15 cellular contexts compared by ENCODE assay signal in the genomic region with DNA sequence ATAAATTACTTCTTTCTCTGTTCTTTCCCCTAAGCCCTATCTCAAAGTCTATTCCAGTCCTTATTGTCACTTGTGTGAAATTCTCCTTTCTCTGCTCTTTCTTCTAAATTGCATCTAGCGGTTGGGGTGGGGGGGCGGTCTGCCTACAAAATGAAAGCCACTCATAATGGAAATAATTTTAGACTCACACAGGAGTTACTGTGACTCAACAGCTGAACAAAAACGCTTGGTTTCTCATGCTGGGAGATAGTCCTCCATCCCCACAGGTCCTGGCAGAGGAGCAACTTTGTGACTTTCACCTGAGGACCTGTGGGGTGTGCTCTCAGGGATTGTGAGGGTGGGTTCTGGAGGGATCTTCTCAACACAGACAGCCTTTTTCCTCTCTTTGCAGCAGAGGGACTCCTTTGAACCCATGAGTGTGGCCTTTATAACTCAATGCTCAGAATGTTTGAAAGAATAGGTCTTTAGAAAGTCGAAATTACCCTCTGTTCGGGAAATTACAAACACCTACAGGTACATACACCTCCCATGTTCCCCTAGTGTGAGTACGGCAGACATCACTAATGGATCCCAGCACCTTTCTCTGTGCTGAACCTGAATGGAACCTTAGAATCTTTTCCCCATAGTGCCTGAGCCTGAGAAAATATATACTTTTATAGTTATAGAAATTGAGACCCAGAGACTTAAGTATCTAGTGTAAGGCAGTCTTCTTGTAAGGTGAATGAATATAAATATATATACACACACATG.
DNase-seq lines count a peak whose midpoint lies in the region; ATAC-seq and TF ChIP-seq lines count a peak whose summit lies in the region.
"Had no signal": no experiment of that assay in that cellular context is flagged by ENCODE, and none has a peak within 500 bp of the region (broad histone marks: within the 10 kb centered on the region; RNA-seq: fewer than 3 reads in every experiment).

No MANE protein-coding gene starts in this region.

- no peaks in the 10 kb centered on the region for H3K4me1 ChIP-seq in suprapubic skin

- peak overlapping the region; percentile 40 for H3K4me3 Mint-ChIP-seq in natural killer cell treated with Interleukin-12 subunit alpha and Interleukin-12 subunit beta and Interleukin-15 and Interleukin-18, amount 100 ng/mL, for 72 hours
- no peak overlapping the region for H3K4me3 Mint-ChIP-seq in natural killer cell
- no peak overlapping the region for H3K4me3 Mint-ChIP-seq in activated CD8-positive, alpha-beta T cell treated with anti-CD3 and anti-CD28 coated beads, Interleukin-2, amount 10 ng/mL, durations not matched to agents 7 days and 5 days
- H3K4me3 Mint-ChIP-seq: endodermal cell had no signal

- no peak for TF ChIP-seq POLR2A in suprapubic skin (IDR thresholded peaks at IDR 0.05)

- no peak for TF ChIP-seq CTCF in natural killer cell (IDR thresholded peaks at IDR 0.05)
- no peak for TF ChIP-seq CTCF in suprapubic skin (IDR thresholded peaks at IDR 0.05)

- no peak for ATAC-seq in natural killer cell treated with Interleukin-12 subunit alpha and Interleukin-12 subunit beta and Interleukin-15 and Interleukin-18, amount 100 ng/mL, for 72 hours
- no peak for ATAC-seq in natural killer cell
- no peak for ATAC-seq in activated CD8-positive, alpha-beta T cell treated with anti-CD3 and anti-CD28 coated beads, Interleukin-2, amount 10 ng/mL, durations not matched to agents 7 days and 5 days
- ATAC-seq in Right ventricle myocardium inferior = no peak
- ATAC-seq: naive thymus-derived CD4-positive, alpha-beta T cell had no signal

- H3K27me3 ChIP-seq in layer of hippocampus (ENCODE audit: control insufficient read depth, insufficient read depth, low read length) = no peaks in the 10 kb centered on the region
- no peaks in the 10 kb centered on the region for H3K27me3 ChIP-seq in suprapubic skin

- intact Hi-C loops in natural killer cell (cut with micrococcal nuclease) = loop anchor here (5.0 kb wide), 1 partner anchor 121 kb away; no protein-coding TSS in a partner anchor
- intact Hi-C loops in Right ventricle myocardium inferior (cut with DNase I) = no loop called here

- peaks cover 29% of the 10 kb centered on the region for H3K36me3 Mint-ChIP-seq in natural killer cell treated with Interleukin-12 subunit alpha and Interleukin-12 subunit beta and Interleukin-15 and Interleukin-18, amount 100 ng/mL, for 72 hours
- H3K36me3 Mint-ChIP-seq in natural killer cell = peaks cover 6% of the 10 kb centered on the region
- peaks cover 77% of the 10 kb centered on the region for H3K36me3 Mint-ChIP-seq in activated CD8-positive, alpha-beta T cell treated with anti-CD3 and anti-CD28 coated beads, Interleukin-2, amount 10 ng/mL, durations not matched to agents 7 days and 5 days (ENCODE audit: low read depth)

- no peak for DNase-seq in natural killer cell treated with Interleukin-12 subunit alpha and Interleukin-12 subunit beta and Interleukin-15 and Interleukin-18, amount 100 ng/mL, for 72 hours (ENCODE audit: low spot score)
- no peak for DNase-seq in natural killer cell
- DNase-seq in activated CD8-positive, alpha-beta T cell treated with anti-CD3 and anti-CD28 coated beads, Interleukin-2, amount 10 ng/mL, durations not matched to agents 7 days and 5 days = no peak
- DNase-seq in suprapubic skin (ENCODE audit: low spot score in 2 of 2) = no peak
- no peak for DNase-seq in NCI-H1105 treated with DMSO at 0.1 percent for 48 hours (lab: John Stamatoyannopoulos, UW)
- DNase-seq in Right ventricle myocardium inferior (ENCODE audit: missing footprints) = no peak
- no peak for DNase-seq in NCI-H128 (lab: John Stamatoyannopoulos, UW; ENCODE audit: unreplicated experiment)
- DNase-seq: endodermal cell; left cardiac atrium; naive thymus-derived CD4-positive, alpha-beta T cell; NCI-H1694; NCI-H748 treated with DMSO at 0.1 percent for 48 hours; SHP77 treated with DMSO at 0.1 percent for 48 hours had no signal

- TF ChIP-seq EP300 in suprapubic skin (IDR thresholded peaks at IDR 0.05) = no peak

- H3K36me3 ChIP-seq in suprapubic skin = no peaks in the 10 kb centered on the region

- H3K27me3 Mint-ChIP-seq in natural killer cell treated with Interleukin-12 subunit alpha and Interleukin-12 subunit beta and Interleukin-15 and Interleukin-18, amount 100 ng/mL, for 72 hours = no peaks in the 10 kb centered on the region
- H3K27me3 Mint-ChIP-seq in natural killer cell (ENCODE audit: low read depth in 2 of 2) = no peaks in the 10 kb centered on the region
- no peaks in the 10 kb centered on the region for H3K27me3 Mint-ChIP-seq in activated CD8-positive, alpha-beta T cell treated with anti-CD3 and anti-CD28 coated beads, Interleukin-2, amount 10 ng/mL, durations not matched to agents 7 days and 5 days (ENCODE audit: low read depth)
- H3K27me3 Mint-ChIP-seq: naive thymus-derived CD4-positive, alpha-beta T cell had no signal

- no peaks in the 10 kb centered on the region for H3K9me3 ChIP-seq in suprapubic skin

- H3K27ac ChIP-seq in layer of hippocampus (ENCODE audit: low read depth, low read length) = peak overlapping the region; percentile 42
- H3K27ac ChIP-seq in suprapubic skin = peak overlapping the region; percentile 31
- H3K27ac ChIP-seq: VCaP had no signal

- 89% methylated on average over 6 of the region's 6 CpGs for WGBS in suprapubic skin

- CTCF ChIA-PET in activated CD8-positive, alpha-beta T cell treated with anti-CD3 and anti-CD28 coated beads, Interleukin-2, amount 10 ng/mL, durations not matched to agents 7 days and 5 days (lab: Charles Lee) = interaction anchor here (3.7 kb wide), 1 partner anchor 14 kb away, joined by 18 read pairs; no protein-coding TSS in a partner anchor

- H3K4me3 ChIP-seq in suprapubic skin = no peak overlapping the region

- H3K4me1 Mint-ChIP-seq in natural killer cell treated with Interleukin-12 subunit alpha and Interleukin-12 subunit beta and Interleukin-15 and Interleukin-18, amount 100 ng/mL, for 72 hours (ENCODE audit: low read depth in 2 of 2) = peaks cover 74 to 75% of the 10 kb centered on the region in 2 donors
- peaks cover 74 to 77% of the 10 kb centered on the region in 2 donors for H3K4me1 Mint-ChIP-seq in natural killer cell
- peaks cover 60% of the 10 kb centered on the region for H3K4me1 Mint-ChIP-seq in activated CD8-positive, alpha-beta T cell treated with anti-CD3 and anti-CD28 coated beads, Interleukin-2, amount 10 ng/mL, durations not matched to agents 7 days and 5 days (ENCODE audit: low read depth)

- no peaks in the 10 kb centered on the region for H3K9me3 Mint-ChIP-seq in natural killer cell treated with Interleukin-12 subunit alpha and Interleukin-12 subunit beta and Interleukin-15 and Interleukin-18, amount 100 ng/mL, for 72 hours
- no peaks in the 10 kb centered on the region for H3K9me3 Mint-ChIP-seq in natural killer cell
- H3K9me3 Mint-ChIP-seq in activated CD8-positive, alpha-beta T cell treated with anti-CD3 and anti-CD28 coated beads, Interleukin-2, amount 10 ng/mL, durations not matched to agents 7 days and 5 days (ENCODE audit: insufficient read depth) = peaks cover 18% of the 10 kb centered on the region

- H3K27ac Mint-ChIP-seq in natural killer cell treated with Interleukin-12 subunit alpha and Interleukin-12 subunit beta and Interleukin-15 and Interleukin-18, amount 100 ng/mL, for 72 hours = peak overlapping the region; percentile 75 to 89
- H3K27ac Mint-ChIP-seq in natural killer cell = peak overlapping the region in 1 of 2 donors; percentile 88
- peak overlapping the region; percentile 12 for H3K27ac Mint-ChIP-seq in activated CD8-positive, alpha-beta T cell treated with anti-CD3 and anti-CD28 coated beads, Interleukin-2, amount 10 ng/mL, durations not matched to agents 7 days and 5 days

- POLR2A ChIA-PET in activated CD8-positive, alpha-beta T cell treated with anti-CD3 and anti-CD28 coated beads, Interleukin-2, amount 10 ng/mL, durations not matched to agents 7 days and 5 days (lab: Charles Lee) = no interaction called here
